Comparison of ENCODE assay signal across 10 cellular contexts in the genomic region with DNA sequence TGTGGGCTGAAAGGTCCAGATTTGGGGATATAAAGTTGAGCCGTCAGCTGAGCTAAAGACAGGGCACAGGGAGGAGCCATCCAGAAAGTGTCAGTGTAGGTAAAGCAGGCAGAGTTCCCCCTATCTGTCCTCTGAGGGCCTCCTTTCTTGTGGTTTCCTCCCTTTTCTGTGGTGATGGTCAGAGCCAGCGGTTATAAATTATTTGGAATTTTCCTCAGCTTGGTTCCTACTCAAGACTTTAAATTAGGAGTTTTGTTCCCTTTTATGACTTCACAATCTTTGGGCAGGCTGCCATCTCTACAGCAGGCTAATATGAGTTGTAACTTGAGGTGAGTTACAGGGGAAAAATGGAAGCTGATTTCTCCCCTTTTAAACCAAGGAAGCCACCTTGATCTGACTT. TPM values are rescaled to one million over a fixed set of nuclear protein-coding genes. Genes with fewer than 3 reads are reported as not detected.
DNase-seq lines count a peak whose midpoint lies in the region; ATAC-seq and TF ChIP-seq lines count a peak whose summit lies in the region.
"Had no signal": no experiment of that assay in that cellular context is flagged by ENCODE, and none has a peak within 500 bp of the region (broad histone marks: within the 10 kb centered on the region; RNA-seq: fewer than 3 reads in every experiment).

No MANE protein-coding gene starts in this region.

- H3K9me3 ChIP-seq in adrenal gland (replicated peaks in 1 of 3) (no peaks in the 10 kb centered on the region), aorta (ENCODE audit: control insufficient read depth, low read length) (no peaks in the 10 kb centered on the region)
- H3K9me3 ChIP-seq: suprapubic skin had no signal

- H3K27me3 ChIP-seq in adrenal gland (no peaks in the 10 kb centered on the region), aorta (ENCODE audit: control insufficient read depth in 1 of 2, insufficient read depth in 2 of 2, low read length in 1 of 2) (no peaks in the 10 kb centered on the region)
- H3K27me3 ChIP-seq: suprapubic skin had no signal

- H3K27ac Mint-ChIP-seq in activated naive CD8-positive, alpha-beta T cell treated with anti-CD3 and anti-CD28 coated beads, Interleukin-2, amount 50 U/mL, for 24 hours: no peak overlapping the region
- no peak overlapping the region for H3K27ac Mint-ChIP-seq in activated naive CD8-positive, alpha-beta T cell treated with anti-CD3 and anti-CD28 coated beads for 36 hours

- DNase-seq in activated naive CD8-positive, alpha-beta T cell treated with anti-CD3 and anti-CD28 coated beads, Interleukin-2, amount 50 U/mL, for 24 hours: no peak
- no peak for DNase-seq in activated naive CD8-positive, alpha-beta T cell treated with anti-CD3 and anti-CD28 coated beads for 36 hours
- peak; percentile 63 to 83 (median 79) for DNase-seq in adrenal gland
- DNase-seq in kidney glomerular epithelial cell (lab: John Stamatoyannopoulos, UW): peak; percentile 54
- DNase-seq in aorta: no peak
- no peak for DNase-seq in NCI-H2029 treated with DMSO at 0.1 percent for 48 hours (lab: John Stamatoyannopoulos, UW)
- DNase-seq: NCI-H2029 had no signal

- H3K27me3 Mint-ChIP-seq in activated naive CD8-positive, alpha-beta T cell treated with anti-CD3 and anti-CD28 coated beads, Interleukin-2, amount 50 U/mL, for 24 hours: no peaks in the 10 kb centered on the region
- H3K27me3 Mint-ChIP-seq in activated naive CD8-positive, alpha-beta T cell treated with anti-CD3 and anti-CD28 coated beads for 36 hours: no peaks in the 10 kb centered on the region

- TF ChIP-seq CTCF in adrenal gland (IDR thresholded peaks at IDR 0.05): no peak

- peak overlapping the region in 4 of 5 donors; percentile 9 to 76 (median 38) for H3K27ac ChIP-seq in adrenal gland
- H3K27ac ChIP-seq in aorta (ENCODE audit: low read depth in 1 of 2, low read length in 2 of 2): peak overlapping the region; percentile 46 to 72
- H3K27ac ChIP-seq: suprapubic skin had no signal

- peaks cover 29 to 39% of the 10 kb centered on the region in 2 donors for H3K4me1 ChIP-seq in adrenal gland (replicated peaks in 1 of 2)
- peaks cover 4 to 7% of the 10 kb centered on the region in 2 donors for H3K4me1 ChIP-seq in aorta (ENCODE audit: control insufficient read depth in 1 of 2, insufficient read depth in 2 of 2, low read length in 2 of 2)

- 60 to 71% (median 67%) methylated on average over 2 of the region's 2 CpGs for WGBS in adrenal gland, 4 donors
- WGBS in aorta, 2 donors: 41% methylated on average over 2 of the region's 2 CpGs

- H3K4me3 ChIP-seq in adrenal gland (no peak overlapping the region), aorta (ENCODE audit: low read length in 2 of 2) (no peak overlapping the region)
- H3K4me3 ChIP-seq: suprapubic skin had no signal

- H3K9me3 Mint-ChIP-seq in activated naive CD8-positive, alpha-beta T cell treated with anti-CD3 and anti-CD28 coated beads, Interleukin-2, amount 50 U/mL, for 24 hours: no peaks in the 10 kb centered on the region
- no peaks in the 10 kb centered on the region for H3K9me3 Mint-ChIP-seq in activated naive CD8-positive, alpha-beta T cell treated with anti-CD3 and anti-CD28 coated beads for 36 hours

- intact Hi-C loops in adrenal gland (cut with DNase I): no loop called here
- intact Hi-C loops in aorta (cut with DNase I): no loop called here

- no peak overlapping the region for H3K4me3 Mint-ChIP-seq in activated naive CD8-positive, alpha-beta T cell treated with anti-CD3 and anti-CD28 coated beads, Interleukin-2, amount 50 U/mL, for 24 hours
- no peak overlapping the region for H3K4me3 Mint-ChIP-seq in activated naive CD8-positive, alpha-beta T cell treated with anti-CD3 and anti-CD28 coated beads for 36 hours

- ATAC-seq in activated naive CD8-positive, alpha-beta T cell treated with anti-CD3 and anti-CD28 coated beads, Interleukin-2, amount 50 U/mL, for 24 hours: peak; percentile 10
- ATAC-seq in aorta (ENCODE audit: low FRiP score) (peak; percentile 26), HG03025 (IDR thresholded peaks at IDR 0.05; ENCODE audit: low FRiP score, unreplicated experiment) (no peak), HG02981 (IDR thresholded peaks at IDR 0.05; ENCODE audit: unreplicated experiment) (no peak)

- H3K36me3 ChIP-seq in adrenal gland (replicated peaks in 1 of 2) (no peaks in the 10 kb centered on the region), aorta (ENCODE audit: control insufficient read depth in 1 of 2, insufficient read depth in 2 of 2, low read length in 1 of 2) (no peaks in the 10 kb centered on the region)
- H3K36me3 ChIP-seq: suprapubic skin had no signal

- H3K4me1 Mint-ChIP-seq in activated naive CD8-positive, alpha-beta T cell treated with anti-CD3 and anti-CD28 coated beads, Interleukin-2, amount 50 U/mL, for 24 hours: peaks cover 21% of the 10 kb centered on the region
- peaks cover 30% of the 10 kb centered on the region for H3K4me1 Mint-ChIP-seq in activated naive CD8-positive, alpha-beta T cell treated with anti-CD3 and anti-CD28 coated beads for 36 hours

- H3K36me3 Mint-ChIP-seq in activated naive CD8-positive, alpha-beta T cell treated with anti-CD3 and anti-CD28 coated beads, Interleukin-2, amount 50 U/mL, for 24 hours (ENCODE audit: low read depth): no peaks in the 10 kb centered on the region
- H3K36me3 Mint-ChIP-seq in activated naive CD8-positive, alpha-beta T cell treated with anti-CD3 and anti-CD28 coated beads for 36 hours: peaks cover 2% of the 10 kb centered on the region

- no peak for TF ChIP-seq POLR2A in adrenal gland (IDR thresholded peaks at IDR 0.05)

RNA-seq across cellular contexts. Expression of a gene that starts 55.2 kb away (rescaled TPM):
- total RNA-seq in activated naive CD8-positive, alpha-beta T cell treated with anti-CD3 and anti-CD28 coated beads for 36 hours: 10 to 100 TPM; 23.2 to 27.4 TPM
- total RNA-seq in adrenal gland (100 to 1,000 TPM in 6 of 8 donors, 10 to 100 TPM in 2; 84.6 to 278 (median 120) TPM), aorta (100 to 1,000 TPM; 157 to 254 TPM)
- polyA plus RNA-seq in adrenal gland (100 to 1,000 TPM in 2 of 3 donors, 10 to 100 TPM in 1; 94.9 to 174 (median 138) TPM), aorta (10 to 100 TPM; 33.3 to 92.6 TPM)

Comparison
In these comparisons a context has a peak if more than half of its experiments do, and no peak if none do; other contexts are left out.
1. ATAC-seq: peak in activated naive CD8-positive, alpha-beta T cell treated with anti-CD3 and anti-CD28 coated beads, Interleukin-2, amount 50 U/mL, for 24 hours (single experiment) and aorta (single experiment); none in HG03025 (single experiment) and HG02981 (single experiment).
2. DNase-seq: peak in adrenal gland (7 of 7) and kidney glomerular epithelial cell (single experiment); none in activated naive CD8-positive, alpha-beta T cell treated with anti-CD3 and anti-CD28 coated beads, Interleukin-2, amount 50 U/mL, for 24 hours (single experiment), activated naive CD8-positive, alpha-beta T cell treated with anti-CD3 and anti-CD28 coated beads for 36 hours (single experiment), aorta (0 of 2) and NCI-H2029 treated with DMSO at 0.1 percent for 48 hours (single experiment).